In the genomic region with DNA sequence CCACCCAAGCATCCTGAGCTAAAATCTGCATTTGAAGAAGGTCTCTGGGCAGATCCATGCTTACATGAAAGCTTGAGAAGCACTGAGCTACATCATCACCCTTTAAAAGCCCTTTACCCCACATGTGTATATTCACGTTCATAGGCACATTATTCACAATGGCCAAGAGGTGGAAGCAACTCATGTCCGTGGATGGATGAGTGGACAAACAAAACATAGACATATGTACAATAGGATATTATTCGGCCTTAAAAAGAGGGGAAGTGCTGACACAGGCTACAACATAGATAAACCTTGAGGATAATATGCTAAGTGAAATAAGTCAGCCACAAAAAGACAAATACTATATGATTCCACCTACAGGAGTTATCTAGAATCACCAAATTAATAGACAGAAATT, we compare ENCODE assay signal across 23 cellular contexts. TPM values are rescaled to one million over a fixed set of nuclear protein-coding genes. Genes with fewer than 3 reads are reported as not detected.
"Had no signal": no experiment of that assay in that cellular context is flagged by ENCODE, and none has a peak within 500 bp of the region (broad histone marks: within the 10 kb centered on the region; RNA-seq: fewer than 3 reads in every experiment).

No MANE protein-coding gene starts in this region.

- H3K27me3 ChIP-seq: colonic mucosa, neural progenitor cell, right lobe of liver, thyroid gland had no signal

- DNase-seq: colonic mucosa; effector memory CD4-positive, alpha-beta T cell; head of caudate nucleus; hypothalamus; immature natural killer cell; islet precursor cell; kidney glomerular epithelial cell; left colon; mammary epithelial cell; mesendoderm; midbrain; naive thymus-derived CD4-positive, alpha-beta T cell; right lobe of liver; small intestine; stimulated activated CD4-positive, alpha-beta T cell treated with anti-CD3 and anti-CD28 coated beads, Interleukin-15, amount 100 ng/mL, for 24 hours; stimulated activated CD4-positive, alpha-beta T cell treated with anti-CD3 and anti-CD28 coated beads, Interleukin-2, amount 100 ng/mL, for 48 hours; stimulated activated naive B cell treated with anti-CD40 and anti-IgM and Interleukin-4, amounts not matched to agents 10 μg/mL and 1 μg/mL and 100 μg/mL, for 72 hours; stimulated activated naive CD8-positive, alpha-beta T cell treated with anti-CD3 and anti-CD28 coated beads, Interleukin-15, amount 100 ng/mL, for 72 hours; thyroid gland; trophoblast cell had no signal

- H3K4me1 ChIP-seq: colonic mucosa, right lobe of liver had no signal

- H3K36me3 ChIP-seq: colonic mucosa, neural progenitor cell, right lobe of liver, thyroid gland had no signal

- H3K4me3 ChIP-seq: colonic mucosa, neural progenitor cell, right lobe of liver, thyroid gland had no signal

- H3K9me3 ChIP-seq: colonic mucosa, right lobe of liver, thyroid gland had no signal

- H3K9ac ChIP-seq: neural progenitor cell, parathyroid adenoma had no signal

- ATAC-seq: left colon; naive thymus-derived CD4-positive, alpha-beta T cell; right lobe of liver; stimulated activated naive B cell treated with anti-CD40 and anti-IgM and Interleukin-4, amounts not matched to agents 10 μg/mL and 1 μg/mL and 100 μg/mL, for 72 hours; stimulated activated naive CD8-positive, alpha-beta T cell treated with anti-CD3 and anti-CD28 coated beads, Interleukin-15, amount 100 ng/mL, for 72 hours had no signal

- H3K27ac ChIP-seq: colonic mucosa, neural progenitor cell, parathyroid adenoma, right lobe of liver had no signal

- H2AFZ ChIP-seq: neural progenitor cell, parathyroid adenoma had no signal

- H3K79me2 ChIP-seq: parathyroid adenoma had no signal

- H3K4me2 ChIP-seq: neural progenitor cell had no signal

RNA-seq across cellular contexts. Expression of a gene that starts 17.6 kb away (rescaled TPM):
- total RNA-seq: naive thymus-derived CD4-positive, alpha-beta T cell; progenitor cell of endocrine pancreas had no signal
- polyA plus RNA-seq: immature natural killer cell; naive thymus-derived CD4-positive, alpha-beta T cell had no signal
